19 cellular contexts compared by ENCODE assay signal in the genomic region with DNA sequence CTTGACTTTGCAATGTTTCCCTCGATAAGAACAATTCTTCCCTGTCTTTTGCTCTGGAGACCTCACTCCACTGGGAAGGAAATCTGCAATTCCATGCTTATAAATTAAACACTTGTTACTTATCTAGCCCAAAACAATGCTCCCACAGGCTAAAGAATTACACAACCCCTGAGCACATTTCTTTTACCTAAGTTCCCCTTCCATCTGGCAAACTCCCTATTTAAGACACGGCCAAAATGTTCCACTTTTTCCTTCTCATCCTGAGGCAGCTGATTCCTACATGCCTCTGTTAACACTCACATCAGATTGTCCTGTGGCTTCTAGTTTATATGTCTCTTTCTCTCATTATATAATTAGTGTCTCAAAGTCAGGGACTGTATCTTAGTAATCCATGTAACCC.
"Had no signal": no experiment of that assay in that cellular context is flagged by ENCODE, and none has a peak within 500 bp of the region (broad histone marks: within the 10 kb centered on the region; RNA-seq: fewer than 3 reads in every experiment).

No MANE protein-coding gene starts in this region.

- ATAC-seq: body of pancreas; esophagus mucosa; naive thymus-derived CD8-positive, alpha-beta T cell; psoas muscle; T-helper 17 cell had no signal

- H3K36me3 ChIP-seq: adrenal gland, lower lobe of right lung, sigmoid colon, transverse colon had no signal

- H3K4me3 ChIP-seq: adrenal gland, body of pancreas, lower lobe of right lung, psoas muscle, sigmoid colon, transverse colon had no signal

- H3K27ac ChIP-seq: adrenal gland, body of pancreas, lower lobe of right lung, psoas muscle, sigmoid colon, transverse colon had no signal

- H3K4me1 ChIP-seq: adrenal gland, body of pancreas, lower lobe of right lung, psoas muscle, sigmoid colon, transverse colon had no signal

- DNase-seq: activated CD4-positive, alpha-beta T cell treated with anti-CD3 and anti-CD28 coated beads, Interleukin-2, amount 50 U/mL, for 1 hour; activated CD4-positive, CD25-positive, alpha-beta regulatory T cell; activated naive CD4-positive, alpha-beta T cell treated with anti-CD3 and anti-CD28 coated beads, Interleukin-2, amount 10 ng/mL, durations not matched to agents 7 days and 5 days; adrenal gland; body of pancreas; lower lobe of right lung; naive thymus-derived CD8-positive, alpha-beta T cell; psoas muscle; sigmoid colon; stimulated activated CD4-positive, alpha-beta T cell treated with anti-CD3 and anti-CD28 coated beads, Interleukin-12 subunit alpha, Interleukin-12 subunit beta, amount 100 ng/mL, for 4 hours; stimulated activated naive CD4-positive, alpha-beta T cell; substantia nigra; T-helper 17 cell; transverse colon had no signal

- H3K27me3 ChIP-seq: adrenal gland, body of pancreas, sigmoid colon, transverse colon had no signal

- H3K27me3 Mint-ChIP-seq: activated naive CD4-positive, alpha-beta T cell treated with anti-CD3 and anti-CD28 coated beads, Interleukin-2, amount 10 ng/mL, durations not matched to agents 7 days and 5 days; T-helper 17 cell had no signal

- H3K9me3 ChIP-seq: adrenal gland, body of pancreas, lower lobe of right lung, psoas muscle, sigmoid colon, transverse colon had no signal

- H3K9me3 Mint-ChIP-seq: activated naive CD4-positive, alpha-beta T cell treated with anti-CD3 and anti-CD28 coated beads, Interleukin-2, amount 10 ng/mL, durations not matched to agents 7 days and 5 days; activated T-helper 2 cell treated with anti-CD3 and anti-CD28 coated beads, Interferon-gamma antibody, Interleukin-2, Interleukin-4, amounts not matched to agents 10 μg/mL and 5 μg/mL and 100 μg/mL, durations not matched to agents 14 hours and 24 hours and 36 hours had no signal

- H3K4me1 Mint-ChIP-seq: activated naive CD4-positive, alpha-beta T cell treated with anti-CD3 and anti-CD28 coated beads, Interleukin-2, amount 10 ng/mL, durations not matched to agents 7 days and 5 days; naive thymus-derived CD8-positive, alpha-beta T cell; T-helper 17 cell had no signal

- FAIRE-seq: endometrium, frontal cortex, TTC549 had no signal

- H3K36me3 Mint-ChIP-seq: activated naive CD4-positive, alpha-beta T cell treated with anti-CD3 and anti-CD28 coated beads, Interleukin-2, amount 10 ng/mL, durations not matched to agents 7 days and 5 days; naive thymus-derived CD8-positive, alpha-beta T cell had no signal

- H3K27ac Mint-ChIP-seq: activated naive CD4-positive, alpha-beta T cell treated with anti-CD3 and anti-CD28 coated beads, Interleukin-2, amount 10 ng/mL, durations not matched to agents 7 days and 5 days; activated T-helper 2 cell treated with anti-CD3 and anti-CD28 coated beads, Interferon-gamma antibody, Interleukin-2, Interleukin-4, amounts not matched to agents 10 μg/mL and 5 μg/mL and 100 μg/mL, durations not matched to agents 14 hours and 24 hours and 36 hours; naive thymus-derived CD8-positive, alpha-beta T cell; T-helper 17 cell had no signal

- H3K4me3 Mint-ChIP-seq: activated naive CD4-positive, alpha-beta T cell treated with anti-CD3 and anti-CD28 coated beads, Interleukin-2, amount 10 ng/mL, durations not matched to agents 7 days and 5 days; naive thymus-derived CD8-positive, alpha-beta T cell; T-helper 17 cell had no signal
